In the genomic region with DNA sequence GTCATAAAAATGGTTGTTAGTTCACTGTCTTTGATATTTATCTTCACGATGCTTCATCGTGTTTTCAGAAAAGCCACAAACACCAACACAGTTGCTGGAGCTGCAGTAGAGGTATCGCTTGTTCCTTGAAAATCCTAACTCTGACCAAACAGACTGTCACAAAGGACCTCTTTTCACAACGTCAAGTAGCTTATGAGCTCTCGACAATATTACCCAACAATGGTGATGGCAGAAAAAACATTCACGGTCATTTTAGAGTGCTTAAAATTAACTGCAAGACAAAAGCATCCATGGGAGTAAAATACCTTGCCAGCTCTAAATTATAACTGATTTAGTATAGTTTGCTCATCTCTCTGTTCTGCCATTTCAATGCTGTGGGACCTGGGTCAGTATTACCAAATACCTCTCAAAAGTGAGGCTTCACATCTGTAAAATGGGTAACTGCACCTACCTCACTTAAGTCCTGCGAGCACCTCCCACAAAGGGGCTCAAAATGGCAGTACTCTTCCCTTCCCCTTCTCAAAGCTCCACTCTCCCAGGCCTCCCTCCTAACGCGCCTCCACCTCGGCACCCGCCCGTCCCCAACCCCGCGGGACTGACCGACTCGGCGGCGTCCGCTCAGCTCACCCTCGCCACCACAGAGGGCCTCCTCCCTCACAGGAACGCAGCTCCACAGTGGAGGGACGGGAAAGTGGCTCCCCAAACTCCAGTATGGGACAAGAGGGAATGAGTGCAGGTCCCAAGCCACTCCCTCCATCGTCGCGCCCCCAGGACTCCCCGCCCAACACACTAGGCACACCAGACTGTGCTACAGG, we compare ENCODE assay signal across 1 cellular context.
A peak's percentile ranks its signal among the peaks of the same experiment; 100 is the strongest.
TF ChIP-seq lines count a peak whose summit lies in the region.

No MANE protein-coding gene starts in this region.

TF ChIP-seq in HepG2, 621 proteins besides CTCF, POLR2A, EP300 and RAD21 (continued from another document):
- TF ChIP-seq, protein P1, sequence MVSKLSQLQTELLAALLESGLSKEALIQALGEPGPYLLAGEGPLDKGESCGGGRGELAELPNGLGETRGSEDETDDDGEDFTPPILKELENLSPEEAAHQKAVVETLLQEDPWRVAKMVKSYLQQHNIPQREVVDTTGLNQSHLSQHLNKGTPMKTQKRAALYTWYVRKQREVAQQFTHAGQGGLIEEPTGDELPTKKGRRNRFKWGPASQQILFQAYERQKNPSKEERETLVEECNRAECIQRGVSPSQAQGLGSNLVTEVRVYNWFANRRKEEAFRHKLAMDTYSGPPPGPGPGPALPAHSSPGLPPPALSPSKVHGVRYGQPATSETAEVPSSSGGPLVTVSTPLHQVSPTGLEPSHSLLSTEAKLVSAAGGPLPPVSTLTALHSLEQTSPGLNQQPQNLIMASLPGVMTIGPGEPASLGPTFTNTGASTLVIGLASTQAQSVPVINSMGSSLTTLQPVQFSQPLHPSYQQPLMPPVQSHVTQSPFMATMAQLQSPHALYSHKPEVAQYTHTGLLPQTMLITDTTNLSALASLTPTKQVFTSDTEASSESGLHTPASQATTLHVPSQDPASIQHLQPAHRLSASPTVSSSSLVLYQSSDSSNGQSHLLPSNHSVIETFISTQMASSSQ (IDR thresholded peaks at IDR 0.05; ENCODE audit: low read depth) = no peak
- TF ChIP-seq, protein P1 (CRISPR knock-in tag; IDR thresholded peaks at IDR 0.05; ENCODE audit: borderline replicate concordance) = no peak
- TF ChIP-seq ZNF441 (CRISPR knock-in tag; IDR thresholded peaks at IDR 0.05; ENCODE audit: borderline replicate concordance) (peak; percentile 71; the same call in 1 of the 2 replicates), HNF4G (IDR thresholded peaks at IDR 0.05; ENCODE audit: borderline replicate concordance, low read depth, low read length) (no peak), HNF4G (CRISPR knock-in tag; IDR thresholded peaks at IDR 0.05; ENCODE audit: borderline replicate concordance, low read depth) (no peak), ZNF142 (CRISPR knock-in tag; IDR thresholded peaks at IDR 0.05) (no peak), CBX2 (IDR thresholded peaks at IDR 0.05; ENCODE audit: low read depth, low read length) (no peak), CBX2 (CRISPR knock-in tag; IDR thresholded peaks at IDR 0.05; ENCODE audit: low read depth) (no peak), ERF (CRISPR knock-in tag; IDR thresholded peaks at IDR 0.05) (peak; percentile 5; the same call in 1 of the 2 replicates), ZNF547 (CRISPR knock-in tag; IDR thresholded peaks at IDR 0.05) (no peak), ZNF572 (CRISPR knock-in tag; IDR thresholded peaks at IDR 0.05) (no peak), GFI1 (CRISPR knock-in tag; IDR thresholded peaks at IDR 0.05; ENCODE audit: borderline replicate concordance) (0 out of 2 replicates have a peak, but pooled peaks have one; percentile 41), SYNCRIP (IDR thresholded peaks at IDR 0.05; ENCODE audit: insufficient read depth, low read depth, low read length) (no peak), KDM2A (CRISPR knock-in tag; IDR thresholded peaks at IDR 0.05; ENCODE audit: borderline replicate concordance, low read depth) (peak; percentile 36; the same call in 1 of the 2 replicates), KDM1A (CRISPR knock-in tag; IDR thresholded peaks at IDR 0.05) (peak; percentile 71; the same call in 1 of the 2 replicates), NR2F1 (CRISPR knock-in tag; IDR thresholded peaks at IDR 0.05) (no peak), NR0B2 (CRISPR knock-in tag; IDR thresholded peaks at IDR 0.05) (no peak), ZNF83 (CRISPR knock-in tag; IDR thresholded peaks at IDR 0.05; ENCODE audit: borderline replicate concordance) (no peak)
- TF ChIP-seq, protein P2, sequence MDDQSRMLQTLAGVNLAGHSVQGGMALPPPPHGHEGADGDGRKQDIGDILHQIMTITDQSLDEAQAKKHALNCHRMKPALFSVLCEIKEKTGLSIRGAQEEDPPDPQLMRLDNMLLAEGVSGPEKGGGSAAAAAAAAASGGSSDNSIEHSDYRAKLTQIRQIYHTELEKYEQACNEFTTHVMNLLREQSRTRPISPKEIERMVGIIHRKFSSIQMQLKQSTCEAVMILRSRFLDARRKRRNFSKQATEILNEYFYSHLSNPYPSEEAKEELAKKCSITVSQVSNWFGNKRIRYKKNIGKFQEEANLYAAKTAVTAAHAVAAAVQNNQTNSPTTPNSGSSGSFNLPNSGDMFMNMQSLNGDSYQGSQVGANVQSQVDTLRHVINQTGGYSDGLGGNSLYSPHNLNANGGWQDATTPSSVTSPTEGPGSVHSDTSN (CRISPR knock-in tag; IDR thresholded peaks at IDR 0.05; ENCODE audit: borderline replicate concordance) = no peak
- TF ChIP-seq, protein P3, sequence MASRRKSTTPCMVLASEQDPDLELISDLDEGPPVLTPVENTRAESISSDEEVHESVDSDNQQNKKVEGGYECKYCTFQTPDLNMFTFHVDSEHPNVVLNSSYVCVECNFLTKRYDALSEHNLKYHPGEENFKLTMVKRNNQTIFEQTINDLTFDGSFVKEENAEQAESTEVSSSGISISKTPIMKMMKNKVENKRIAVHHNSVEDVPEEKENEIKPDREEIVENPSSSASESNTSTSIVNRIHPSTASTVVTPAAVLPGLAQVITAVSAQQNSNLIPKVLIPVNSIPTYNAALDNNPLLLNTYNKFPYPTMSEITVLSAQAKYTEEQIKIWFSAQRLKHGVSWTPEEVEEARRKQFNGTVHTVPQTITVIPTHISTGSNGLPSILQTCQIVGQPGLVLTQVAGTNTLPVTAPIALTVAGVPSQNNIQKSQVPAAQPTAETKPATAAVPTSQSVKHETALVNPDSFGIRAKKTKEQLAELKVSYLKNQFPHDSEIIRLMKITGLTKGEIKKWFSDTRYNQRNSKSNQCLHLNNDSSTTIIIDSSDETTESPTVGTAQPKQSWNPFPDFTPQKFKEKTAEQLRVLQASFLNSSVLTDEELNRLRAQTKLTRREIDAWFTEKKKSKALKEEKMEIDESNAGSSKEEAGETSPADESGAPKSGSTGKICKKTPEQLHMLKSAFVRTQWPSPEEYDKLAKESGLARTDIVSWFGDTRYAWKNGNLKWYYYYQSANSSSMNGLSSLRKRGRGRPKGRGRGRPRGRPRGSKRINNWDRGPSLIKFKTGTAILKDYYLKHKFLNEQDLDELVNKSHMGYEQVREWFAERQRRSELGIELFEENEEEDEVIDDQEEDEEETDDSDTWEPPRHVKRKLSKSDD (CRISPR knock-in tag; IDR thresholded peaks at IDR 0.05; ENCODE audit: low read depth) = no peak
